Comparison of ENCODE assay signal across 14 cellular contexts in genomic region chr1:94974224-94974623, GRCh38. TPM values are rescaled to one million over a fixed set of nuclear protein-coding genes. Genes with fewer than 3 reads are reported as not detected.
DNase-seq lines count a peak whose midpoint lies in the region; ATAC-seq and TF ChIP-seq lines count a peak whose summit lies in the region.
"Had no signal": no experiment of that assay in that cellular context is flagged by ENCODE, and none has a peak within 500 bp of the region (broad histone marks: within the 10 kb centered on the region; RNA-seq: fewer than 3 reads in every experiment).

No MANE protein-coding gene starts in this region.

- DNase-seq in Right ventricle myocardium inferior (ENCODE audit: missing footprints) (no peak), cardiac septum (ENCODE audit: low spot score) (no peak), esophagus squamous epithelium (lab: John Stamatoyannopoulos, UW) (no peak), right lobe of liver (no peak), BE2C (no peak), head of caudate nucleus (no peak)
- DNase-seq: activated naive CD8-positive, alpha-beta T cell treated with anti-CD3 and anti-CD28 coated beads, Interleukin-2, amount 50 U/mL, for 24 hours; DMS53; effector memory CD4-positive, alpha-beta T cell; NCI-H1092 treated with DMSO at 0.1 percent for 48 hours; NCI-H774 had no signal

- H3K36me3 ChIP-seq in esophagus squamous epithelium: no peaks in the 10 kb centered on the region
- no peaks in the 10 kb centered on the region for H3K36me3 ChIP-seq in right lobe of liver
- H3K36me3 ChIP-seq in BE2C: no peaks in the 10 kb centered on the region
- H3K36me3 ChIP-seq: thoracic aorta had no signal

- H3K4me1 ChIP-seq in esophagus squamous epithelium: peaks cover 12 to 39% (median 25%) of the 10 kb centered on the region in 3 donors
- H3K4me1 ChIP-seq in right lobe of liver: no peaks in the 10 kb centered on the region
- H3K4me1 ChIP-seq in BE2C: no peaks in the 10 kb centered on the region

- no peak overlapping the region for H3K4me3 ChIP-seq in esophagus squamous epithelium
- no peak overlapping the region for H3K4me3 ChIP-seq in right lobe of liver
- no peak overlapping the region for H3K4me3 ChIP-seq in BE2C (ENCODE audit: low read depth, low read length)

- no peak for TF ChIP-seq POLR2A in esophagus squamous epithelium (IDR thresholded peaks at IDR 0.05)
- no peak for TF ChIP-seq POLR2A in right lobe of liver (IDR thresholded peaks at IDR 0.05)

- H3K27me3 ChIP-seq in esophagus squamous epithelium (no peaks in the 10 kb centered on the region), right lobe of liver (no peaks in the 10 kb centered on the region), BE2C (no peaks in the 10 kb centered on the region)

- 56 to 71% methylated on average over 1 of the region's 1 CpG for WGBS in esophagus squamous epithelium, 2 donors
- WGBS in right lobe of liver (ENCODE audit: insufficient coverage, low coverage, low lambda C conversion rate, missing lambda C conversion rate): 54% methylated on average over 1 of the region's 1 CpG

- TF ChIP-seq CTCF in esophagus squamous epithelium (IDR thresholded peaks at IDR 0.05) (no peak), right lobe of liver (IDR thresholded peaks at IDR 0.05) (no peak), BE2C (IDR thresholded peaks at IDR 0.05; ENCODE audit: low read depth, low read length) (no peak)

- intact Hi-C loops in Right ventricle myocardium inferior (cut with DNase I) (no loop called here), cardiac septum (cut with DNase I) (no loop called here), esophagus squamous epithelium (cut with DNase I) (no loop called here), right lobe of liver (cut with DNase I) (no loop called here), head of caudate nucleus (cut with DNase I) (no loop called here)

- ATAC-seq in Right ventricle myocardium inferior (peak; percentile 34), right lobe of liver (peak in 3 of 4 donors; percentile 36 to 51 (median 44)), GM21515 (IDR thresholded peaks at IDR 0.05; ENCODE audit: unreplicated experiment) (no peak), GM21529 (IDR thresholded peaks at IDR 0.05; ENCODE audit: unreplicated experiment) (no peak)
- ATAC-seq: activated naive CD8-positive, alpha-beta T cell treated with anti-CD3 and anti-CD28 coated beads, Interleukin-2, amount 50 U/mL, for 24 hours had no signal

- H3K9me3 ChIP-seq in esophagus squamous epithelium: no peaks in the 10 kb centered on the region
- H3K9me3 ChIP-seq in right lobe of liver: no peaks in the 10 kb centered on the region
- H3K9me3 ChIP-seq in BE2C: no peaks in the 10 kb centered on the region
- H3K9me3 ChIP-seq: thoracic aorta had no signal

- H3K27ac ChIP-seq in esophagus squamous epithelium: peak overlapping the region in 3 of 4 donors; percentile 15 to 57 (median 38)
- H3K27ac ChIP-seq in right lobe of liver: peak overlapping the region; percentile 3 to 47 (median 17)

RNA-seq across cellular contexts. Expression of gene CNN3, which starts 47.3 kb away (rescaled TPM):
- total RNA-seq in Right ventricle myocardium inferior (57.0 TPM), cardiac septum (106 TPM), esophagus squamous epithelium (100 to 1,000 TPM; 106 to 205 (median 149) TPM), right lobe of liver (100 to 1,000 TPM in 2 of 6 experiments, 10 to 100 TPM in 4; 90.5 to 125 (median 99.3) TPM)
- 101 TPM for polyA plus RNA-seq in BE2C (2012; ENCODE audit: insufficient read depth, insufficient read length, low read depth)

Comparison
In these comparisons a context has a peak if more than half of its experiments do, and no peak if none do; other contexts are left out.
1. ATAC-seq: peak in Right ventricle myocardium inferior (single experiment) and right lobe of liver (3 of 4); none in GM21515 (single experiment) and GM21529 (single experiment).